Comparison of ENCODE assay signal across 8 cellular contexts in the genomic region with DNA sequence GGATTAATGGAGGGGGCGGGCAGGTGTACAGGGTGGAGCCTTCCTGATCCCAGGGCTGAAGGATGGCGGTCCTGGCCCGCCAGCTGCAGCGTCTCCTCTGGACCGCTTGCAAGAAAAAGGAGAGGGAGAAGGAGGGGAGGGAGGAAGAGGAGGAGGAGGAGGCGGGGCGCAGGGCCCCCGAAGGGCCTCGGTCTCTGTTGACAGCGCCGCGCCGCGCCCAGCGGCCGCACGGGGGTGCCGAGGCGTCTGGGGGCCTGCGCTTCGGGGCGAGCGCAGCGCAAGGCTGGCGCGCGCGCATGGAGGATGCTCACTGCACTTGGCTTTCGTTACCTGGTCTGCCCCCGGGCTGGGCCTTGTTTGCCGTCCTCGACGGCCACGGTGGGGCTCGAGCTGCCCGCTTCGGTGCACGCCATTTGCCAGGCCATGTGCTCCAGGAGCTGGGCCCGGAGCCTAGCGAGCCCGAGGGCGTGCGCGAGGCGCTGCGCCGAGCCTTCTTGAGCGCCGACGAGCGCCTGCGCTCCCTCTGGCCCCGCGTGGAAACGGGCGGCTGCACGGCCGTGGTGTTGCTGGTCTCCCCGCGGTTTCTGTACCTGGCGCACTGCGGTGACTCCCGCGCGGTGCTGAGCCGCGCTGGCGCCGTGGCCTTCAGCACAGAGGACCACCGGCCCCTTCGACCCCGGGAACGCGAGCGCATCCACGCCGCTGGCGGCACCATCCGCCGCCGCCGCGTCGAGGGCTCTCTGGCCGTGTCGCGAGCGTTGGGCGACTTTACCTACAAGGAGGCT. TPM values are rescaled to one million over a fixed set of nuclear protein-coding genes. Genes with fewer than 3 reads are reported as not detected.
A peak's percentile ranks its signal among the peaks of the same experiment; 100 is the strongest.
DNase-seq lines count a peak whose midpoint lies in the region; ATAC-seq, FAIRE-seq and TF ChIP-seq lines count a peak whose summit lies in the region.

A gene with protein sequence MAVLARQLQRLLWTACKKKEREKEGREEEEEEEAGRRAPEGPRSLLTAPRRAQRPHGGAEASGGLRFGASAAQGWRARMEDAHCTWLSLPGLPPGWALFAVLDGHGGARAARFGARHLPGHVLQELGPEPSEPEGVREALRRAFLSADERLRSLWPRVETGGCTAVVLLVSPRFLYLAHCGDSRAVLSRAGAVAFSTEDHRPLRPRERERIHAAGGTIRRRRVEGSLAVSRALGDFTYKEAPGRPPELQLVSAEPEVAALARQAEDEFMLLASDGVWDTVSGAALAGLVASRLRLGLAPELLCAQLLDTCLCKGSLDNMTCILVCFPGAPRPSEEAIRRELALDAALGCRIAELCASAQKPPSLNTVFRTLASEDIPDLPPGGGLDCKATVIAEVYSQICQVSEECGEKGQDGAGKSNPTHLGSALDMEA (plus strand): TSS at position 33 of the 785 bp plus-strand sequence. CDS start 30 bp downstream, at position 63.

- TF ChIP-seq CTCF in left ventricle myocardium inferior (IDR thresholded peaks at IDR 0.05; ENCODE audit: borderline replicate concordance): no peak

- H3K27me3 ChIP-seq in left ventricle myocardium inferior (ENCODE audit: low read depth): peaks cover 46% of the 10 kb centered on the region

- TF ChIP-seq POLR2A in GM12891 (IDR thresholded peaks at IDR 0.05; ENCODE audit: low read depth, low read length): no peak

- FAIRE-seq in GM12891 (lab: Jason Lieb, UNC): peak; percentile 84

- peak within 1 kb of the TSS; percentile 87 for H3K4me3 ChIP-seq in left ventricle myocardium inferior

- H3K27ac ChIP-seq in left ventricle myocardium inferior (replicated peaks): peak within 1 kb of the TSS; percentile 24

- ATAC-seq in GM21529 (IDR thresholded peaks at IDR 0.05; ENCODE audit: unreplicated experiment): no peak

- no peaks in the 10 kb centered on the region for H3K36me3 ChIP-seq in left ventricle myocardium inferior

- peaks cover 37% of the 10 kb centered on the region for H3K4me1 ChIP-seq in left ventricle myocardium inferior

- in situ Hi-C loops in ACHN (cut with HindIII; ENCODE audit: low pct_ligation_motif_present, low pct_unique_long_range_greater_than_20kb, low sequenced_read_pairs): no loop called here

- no peak for DNase-seq in GM12891 (ENCODE audit: insufficient read length, low spot score)
- DNase-seq in NOMO-1 treated with DMSO at 0.1 percent for 48 hours (lab: John Stamatoyannopoulos, UW; ENCODE audit: unreplicated experiment): peak; percentile 28
- DNase-seq in activated gamma-delta T cell treated with Interleukin-2 at 50 U/mL for 16 hours: peak; percentile 69
- DNase-seq in left ventricle myocardium inferior: no peak
- DNase-seq in stimulated activated CD4-positive, alpha-beta T cell treated with anti-CD3 and anti-CD28 coated beads, Interleukin-12 subunit alpha, Interleukin-12 subunit beta, amount 100 ng/mL, for 4 hours: peak; percentile 57
- DNase-seq in NCI-H510A (lab: John Stamatoyannopoulos, UW): no peak
- no peak for DNase-seq in ACHN

- H3K9me3 ChIP-seq in left ventricle myocardium inferior (replicated peaks): no peaks in the 10 kb centered on the region

- intact Hi-C loops in left ventricle myocardium inferior (cut with micrococcal nuclease): no loop called here

TF ChIP-seq in GM12891, 5 proteins besides CTCF, POLR2A, EP300 and RAD21:
- TF ChIP-seq PAX5 (IDR thresholded peaks at IDR 0.05; ENCODE audit: insufficient read depth, low read length, severe bottlenecking): no peak
- no peak for TF ChIP-seq SPI1 (IDR thresholded peaks at IDR 0.05; ENCODE audit: low read depth, low read length)
- no peak for TF ChIP-seq POLR2AphosphoS5 (IDR thresholded peaks at IDR 0.05; ENCODE audit: low read depth, low read length)
- TF ChIP-seq POU2F2 (IDR thresholded peaks at IDR 0.05; ENCODE audit: low read depth, low read length): no peak
- TF ChIP-seq TAF1 (IDR thresholded peaks at IDR 0.05; ENCODE audit: low read depth, low read length): no peak
TF ChIP-seq in GM12891: peak in this region for 0.

RNA-seq across cellular contexts. Expression of the gene that starts here (rescaled TPM):
- polyA plus RNA-seq in GM12891 (2012; ENCODE audit: low read depth, missing spikeins): 1.4 TPM
- 0.19 TPM for total RNA-seq in left ventricle myocardium inferior

Comparison
In these comparisons a context has a peak if more than half of its experiments do, and no peak if none do; other contexts are left out.
1. DNase-seq: peak in NOMO-1 treated with DMSO at 0.1 percent for 48 hours (single experiment), activated gamma-delta T cell treated with Interleukin-2 at 50 U/mL for 16 hours (single experiment) and stimulated activated CD4-positive, alpha-beta T cell treated with anti-CD3 and anti-CD28 coated beads, Interleukin-12 subunit alpha, Interleukin-12 subunit beta, amount 100 ng/mL, for 4 hours (single experiment); none in GM12891 (single experiment), left ventricle myocardium inferior (single experiment), NCI-H510A (single experiment) and ACHN (single experiment).